ENCODE assay signal across 36 cellular contexts in genomic region chr3:184857099-184857498, GRCh38. TPM values are rescaled to one million over a fixed set of nuclear protein-coding genes. Genes with fewer than 3 reads are reported as not detected.
DNase-seq lines count a peak whose midpoint lies in the region; ATAC-seq, FAIRE-seq and TF ChIP-seq lines count a peak whose summit lies in the region.
"Had no signal": no experiment of that assay in that cellular context is flagged by ENCODE, and none has a peak within 500 bp of the region (broad histone marks: within the 10 kb centered on the region; RNA-seq: fewer than 3 reads in every experiment).

No MANE protein-coding gene starts in this region.

- DNase-seq in CD8-positive, alpha-beta T cell: no peak
- DNase-seq in H54 (ENCODE audit: insufficient read length, low spot score): no peak
- DNase-seq in GM12878 (ENCODE audit: low read depth, low spot score): no peak
- no peak for DNase-seq in K562 (ENCODE audit: extremely low read depth in 1 of 4, low spot score in 3 of 4)
- no peak for DNase-seq in left ventricle myocardium superior
- no peak for DNase-seq in activated T-helper 2 cell treated with anti-CD3 and anti-CD28 coated beads, Interferon-gamma antibody, Interleukin-2, Interleukin-4, amounts not matched to agents 10 μg/mL and 5 μg/mL and 100 μg/mL, durations not matched to agents 14 hours and 24 hours and 36 hours (ENCODE audit: low spot score)
- DNase-seq in psoas muscle: no peak
- DNase-seq: 8988T; ACHN; AML-193; BE2C; C1 segment of cervical spinal cord; Caco-2; Calu3; CD4-positive, alpha-beta memory T cell; CD4-positive, alpha-beta T cell; CD4-positive, CD25-positive, alpha-beta regulatory T cell; CD8-positive, alpha-beta memory T cell; COR-L47; DMS 273 treated with DMSO at 0.1 percent for 48 hours; DMS153; DMS53; DMS79; DMS79 treated with DMSO at 0.1 percent for 48 hours; DND-41; EL had no signal

- H2AFZ ChIP-seq in GM12878 (ENCODE audit: control insufficient read depth, low read depth, low read length) (no peak overlapping the region), K562 (ENCODE audit: low read depth, low read length) (no peak overlapping the region)

- SMC1A ChIA-PET in GM12878 (lab: Charles Lee; ENCODE audit: uncharacterized antibody, unreplicated experiment): no interaction called here

- TF ChIP-seq RAD21 in GM12878 (IDR thresholded peaks at IDR 0.05; ENCODE audit: insufficient read depth, low read depth, low read length) (no peak), K562 (CRISPR knock-in tag; conservative IDR thresholded peaks at IDR 0.05 in 1 of 2, IDR thresholded peaks at IDR 0.05 in 1 of 2) (no peak)

- H3K4me1 ChIP-seq in CD8-positive, alpha-beta T cell (ENCODE audit: insufficient read depth, low read length): no peaks in the 10 kb centered on the region
- H3K4me1 ChIP-seq in GM12878 (ENCODE audit: control insufficient read depth, insufficient read depth, low read length) (no peaks in the 10 kb centered on the region), K562 (replicated peaks in 1 of 2; ENCODE audit: control insufficient read depth in 2 of 2, insufficient read depth in 2 of 2, low read length in 2 of 2) (no peaks in the 10 kb centered on the region), psoas muscle (no peaks in the 10 kb centered on the region)
- H3K4me1 ChIP-seq: A549; BE2C; BLaER1; BLaER1 treated with 17β-estradiol and CSF1 and Interleukin-3, amounts not matched to agents 10 nM and 100 nM; Caco-2 had no signal

- no peak overlapping the region for H3K27ac ChIP-seq in CD8-positive, alpha-beta T cell (ENCODE audit: low read depth, low read length)
- H3K27ac ChIP-seq in GM12878 (ENCODE audit: control insufficient read depth, insufficient read depth) (no peak overlapping the region), K562 (ENCODE audit: extremely low read depth, low read depth, low read length) (no peak overlapping the region), psoas muscle (no peak overlapping the region)
- H3K27ac ChIP-seq: 22Rv1; A549; BLaER1; BLaER1 treated with 17β-estradiol and CSF1 and Interleukin-3, amounts not matched to agents 10 nM and 100 nM; C4-2B had no signal

- RAD21 ChIA-PET in GM12878 (lab: Charles Lee; ENCODE audit: unreplicated experiment): no interaction called here

- no peaks in the 10 kb centered on the region for H3K4me1 Mint-ChIP-seq in CD8-positive, alpha-beta T cell (ENCODE audit: low read depth)
- H3K4me1 Mint-ChIP-seq in activated T-helper 2 cell treated with anti-CD3 and anti-CD28 coated beads, Interferon-gamma antibody, Interleukin-2, Interleukin-4, amounts not matched to agents 10 μg/mL and 5 μg/mL and 100 μg/mL, durations not matched to agents 14 hours and 24 hours and 36 hours (ENCODE audit: low read depth): no peaks in the 10 kb centered on the region
- H3K4me1 Mint-ChIP-seq: B cell; CD14-positive monocyte; CD4-positive, alpha-beta memory T cell; CD8-positive, alpha-beta memory T cell had no signal

- ATAC-seq in CD8-positive, alpha-beta T cell: no peak
- no peak for ATAC-seq in GM12878
- no peak for ATAC-seq in K562
- no peak for ATAC-seq in left ventricle myocardium superior
- ATAC-seq in HG03439 (IDR thresholded peaks at IDR 0.05; ENCODE audit: unreplicated experiment): no peak
- no peak for ATAC-seq in psoas muscle
- ATAC-seq: A549 had no signal

- intact Hi-C loops in CD8-positive, alpha-beta T cell (cut with DNase I, micrococcal nuclease): no loop called here
- intact Hi-C loops in GM12878 (cut with micrococcal nuclease; ENCODE audit: unreplicated experiment) (no loop called here), K562 (cut with micrococcal nuclease) (no loop called here), left ventricle myocardium superior (cut with micrococcal nuclease) (no loop called here), psoas muscle (cut with DNase I) (no loop called here)
- intact Hi-C loops in activated T-helper 2 cell treated with anti-CD3 and anti-CD28 coated beads, Interferon-gamma antibody, Interleukin-2, Interleukin-4, amounts not matched to agents 10 μg/mL and 5 μg/mL and 100 μg/mL, durations not matched to agents 14 hours and 24 hours and 36 hours (cut with micrococcal nuclease): no loop called here

- WGBS in GM12878 (ENCODE audit: insufficient coverage, insufficient replicate concordance, low lambda C conversion rate, missing lambda C conversion rate): 100% methylated on average over 2 of the region's 2 CpGs
- WGBS in K562 (ENCODE audit: insufficient coverage, low coverage, missing lambda C conversion rate): 92% methylated on average over 2 of the region's 2 CpGs
- 94 to 98% (median 94%) methylated on average over 2 of the region's 2 CpGs for WGBS in psoas muscle, 3 donors

- TF ChIP-seq CTCF in CD8-positive, alpha-beta T cell (IDR thresholded peaks at IDR 0.05): no peak
- TF ChIP-seq CTCF in GM12878 (IDR thresholded peaks at IDR 0.05 in 2 of 3, conservative IDR thresholded peaks at IDR 0.05 in 1 of 3; ENCODE audit: control insufficient read depth in 2 of 3, extremely low read depth in 1 of 3, insufficient read depth in 1 of 3, low read depth in 3 of 3, low read length in 3 of 3) (no peak), K562 (IDR thresholded peaks at IDR 0.05 in 2 of 3, conservative IDR thresholded peaks at IDR 0.05 in 1 of 3; ENCODE audit: insufficient read depth in 2 of 3, low read depth in 1 of 3, low read length in 3 of 3) (no peak), psoas muscle (IDR thresholded peaks at IDR 0.05) (no peak)

- H3K36me3 Mint-ChIP-seq in CD8-positive, alpha-beta T cell: peaks cover 86% of the 10 kb centered on the region
- H3K36me3 Mint-ChIP-seq in activated T-helper 2 cell treated with anti-CD3 and anti-CD28 coated beads, Interferon-gamma antibody, Interleukin-2, Interleukin-4, amounts not matched to agents 10 μg/mL and 5 μg/mL and 100 μg/mL, durations not matched to agents 14 hours and 24 hours and 36 hours (ENCODE audit: low read depth): peaks cover 50% of the 10 kb centered on the region

- H4K20me1 ChIP-seq in GM12878 (ENCODE audit: control insufficient read depth, insufficient read depth): no peaks in the 10 kb centered on the region
- H4K20me1 ChIP-seq in K562 (replicated peaks; ENCODE audit: control insufficient read depth, insufficient read depth, low read length): no peaks in the 10 kb centered on the region
- H4K20me1 ChIP-seq: BLaER1 had no signal

- H3K9ac ChIP-seq in GM12878 (ENCODE audit: control insufficient read depth, insufficient read depth, low read length) (no peak overlapping the region), K562 (ENCODE audit: insufficient read depth in 1 of 2, low read depth in 2 of 2, low read length in 2 of 2) (no peak overlapping the region)
- H3K9ac ChIP-seq: BLaER1; BLaER1 treated with 17β-estradiol and CSF1 and Interleukin-3, amounts not matched to agents 10 nM and 100 nM had no signal

- H3K4me3 Mint-ChIP-seq in CD8-positive, alpha-beta T cell: no peak overlapping the region
- no peak overlapping the region for H3K4me3 Mint-ChIP-seq in activated T-helper 2 cell treated with anti-CD3 and anti-CD28 coated beads, Interferon-gamma antibody, Interleukin-2, Interleukin-4, amounts not matched to agents 10 μg/mL and 5 μg/mL and 100 μg/mL, durations not matched to agents 14 hours and 24 hours and 36 hours (ENCODE audit: low read depth)
- H3K4me3 Mint-ChIP-seq: B cell; CD14-positive monocyte; CD4-positive, alpha-beta memory T cell; CD4-positive, alpha-beta T cell; CD4-positive, CD25-positive, alpha-beta regulatory T cell; CD8-positive, alpha-beta memory T cell had no signal

- TF ChIP-seq POLR2A in H54 (IDR thresholded peaks at IDR 0.05; ENCODE audit: low read depth, low read length) (no peak), GM12878 (IDR thresholded peaks at IDR 0.05; ENCODE audit: low read depth, low read length) (no peak), K562 (conservative IDR thresholded peaks at IDR 0.05) (no peak)

- TF ChIP-seq EP300 in GM12878 (IDR thresholded peaks at IDR 0.05; ENCODE audit: borderline replicate concordance in 1 of 2, control insufficient read depth in 1 of 2, low read depth in 2 of 2, low read length in 2 of 2) (no peak), K562 (IDR thresholded peaks at IDR 0.05; ENCODE audit: low read length) (no peak)

- H3K27ac Mint-ChIP-seq in CD8-positive, alpha-beta T cell: peak overlapping the region; percentile 52
- no peak overlapping the region for H3K27ac Mint-ChIP-seq in activated T-helper 2 cell treated with anti-CD3 and anti-CD28 coated beads, Interferon-gamma antibody, Interleukin-2, Interleukin-4, amounts not matched to agents 10 μg/mL and 5 μg/mL and 100 μg/mL, durations not matched to agents 14 hours and 24 hours and 36 hours
- H3K27ac Mint-ChIP-seq: B cell; CD14-positive monocyte; CD4-positive, alpha-beta memory T cell; CD4-positive, alpha-beta T cell had no signal

- no peak overlapping the region for H3K4me3 ChIP-seq in CD8-positive, alpha-beta T cell (ENCODE audit: low read depth, low read length)
- no peak overlapping the region for H3K4me3 ChIP-seq in GM12878
- H3K4me3 ChIP-seq in K562: no peak overlapping the region
- H3K4me3 ChIP-seq in psoas muscle: no peak overlapping the region
- H3K4me3 ChIP-seq: A549; BLaER1; BLaER1 treated with 17β-estradiol and CSF1 and Interleukin-3, amounts not matched to agents 10 nM and 100 nM had no signal

- CTCF ChIA-PET in CD8-positive, alpha-beta T cell (lab: Charles Lee): no interaction called here
- CTCF ChIA-PET in GM12878 (lab: Yijun Ruan, JAX): interaction anchor here (0.9 kb wide), 1 partner anchor 12 kb away, joined by 3 read pairs; no protein-coding TSS in a partner anchor
- CTCF ChIA-PET in K562 (lab: Yijun Ruan, JAX; ENCODE audit: low intra/inter-chr PET ratio): no interaction called here

- POLR2A ChIA-PET in CD8-positive, alpha-beta T cell (lab: Charles Lee): no interaction called here
- POLR2A ChIA-PET in GM12878 (lab: Charles Lee) (no interaction called here), K562 (lab: Yijun Ruan, JAX) (no interaction called here)

- no peaks in the 10 kb centered on the region for H3K27me3 ChIP-seq in CD8-positive, alpha-beta T cell (ENCODE audit: insufficient read depth, low read length)
- H3K27me3 ChIP-seq in GM12878 (replicated peaks in 1 of 2; ENCODE audit: control insufficient read depth in 2 of 2, insufficient read depth in 2 of 2, low read length in 1 of 2) (no peaks in the 10 kb centered on the region), K562 (ENCODE audit: control insufficient read depth in 2 of 2, insufficient read depth in 2 of 2, low read length in 2 of 2) (no peaks in the 10 kb centered on the region), psoas muscle (ENCODE audit: insufficient read depth in 3 of 3, low read length in 2 of 3) (no peaks in the 10 kb centered on the region)
- H3K27me3 ChIP-seq: BE2C; BLaER1; BLaER1 treated with 17β-estradiol and CSF1 and Interleukin-3, amounts not matched to agents 10 nM and 100 nM had no signal

- no TSS peak for BruUV-seq in GM12878 (replicated peaks; lab: Mats Ljungman, UMichigan)
- no TSS peak for BruUV-seq in K562 (replicated peaks; lab: Mats Ljungman, UMichigan)

- no peaks in the 10 kb centered on the region for H3K79me2 ChIP-seq in GM12878 (ENCODE audit: control insufficient read depth, insufficient read depth, low read length)
- H3K79me2 ChIP-seq in K562 (ENCODE audit: control insufficient read depth, insufficient read depth, low read length): no peaks in the 10 kb centered on the region

- no peaks in the 10 kb centered on the region for H3K27me3 Mint-ChIP-seq in CD8-positive, alpha-beta T cell (ENCODE audit: low read depth)
- H3K27me3 Mint-ChIP-seq in activated T-helper 2 cell treated with anti-CD3 and anti-CD28 coated beads, Interferon-gamma antibody, Interleukin-2, Interleukin-4, amounts not matched to agents 10 μg/mL and 5 μg/mL and 100 μg/mL, durations not matched to agents 14 hours and 24 hours and 36 hours (ENCODE audit: low read depth): no peaks in the 10 kb centered on the region
- H3K27me3 Mint-ChIP-seq: B cell; CD4-positive, alpha-beta memory T cell; CD4-positive, alpha-beta T cell; CD4-positive, CD25-positive, alpha-beta regulatory T cell; CD8-positive, alpha-beta memory T cell had no signal

- no peaks in the 10 kb centered on the region for H3K9me3 ChIP-seq in CD8-positive, alpha-beta T cell (ENCODE audit: low read length)
- H3K9me3 ChIP-seq in GM12878 (replicated peaks; ENCODE audit: control insufficient read depth, insufficient read depth, low read length) (no peaks in the 10 kb centered on the region), K562 (replicated peaks; ENCODE audit: control insufficient read depth, insufficient read depth, low read depth, low read length) (no peaks in the 10 kb centered on the region), psoas muscle (no peaks in the 10 kb centered on the region)
- H3K9me3 ChIP-seq: A549, BE2C, BLaER1, Caco-2 had no signal

- H3K9me3 Mint-ChIP-seq in CD8-positive, alpha-beta T cell: no peaks in the 10 kb centered on the region
- H3K9me3 Mint-ChIP-seq in activated T-helper 2 cell treated with anti-CD3 and anti-CD28 coated beads, Interferon-gamma antibody, Interleukin-2, Interleukin-4, amounts not matched to agents 10 μg/mL and 5 μg/mL and 100 μg/mL, durations not matched to agents 14 hours and 24 hours and 36 hours: no peaks in the 10 kb centered on the region
- H3K9me3 Mint-ChIP-seq: CD14-positive monocyte; CD4-positive, alpha-beta memory T cell; CD4-positive, alpha-beta T cell; CD4-positive, CD25-positive, alpha-beta regulatory T cell; CD8-positive, alpha-beta memory T cell had no signal

- H3K36me3 ChIP-seq in CD8-positive, alpha-beta T cell (ENCODE audit: insufficient read depth, low read length): peaks cover 45% of the 10 kb centered on the region
- H3K36me3 ChIP-seq in GM12878 (ENCODE audit: control insufficient read depth in 2 of 2, insufficient read depth in 2 of 2, low read length in 1 of 2): peaks cover 0 to 12% of the 10 kb centered on the region in 2 experiments; a peak in 3 of 4 replicates
- peaks cover 48% of the 10 kb centered on the region for H3K36me3 ChIP-seq in K562 (ENCODE audit: control insufficient read depth, insufficient read depth, low read length)
- peaks cover 5 to 100% of the 10 kb centered on the region in 2 donors for H3K36me3 ChIP-seq in psoas muscle (ENCODE audit: insufficient read depth in 1 of 2, low read depth in 1 of 2)

- in situ Hi-C loops in GM12878 (cut with MboI) (no loop called here), K562 (cut with MboI) (no loop called here)

- H3K4me2 ChIP-seq in GM12878 (ENCODE audit: control insufficient read depth, insufficient read depth) (no peak overlapping the region), K562 (ENCODE audit: insufficient read depth, low read length) (no peak overlapping the region)
- H3K4me2 ChIP-seq: A549; BLaER1; BLaER1 treated with 17β-estradiol and CSF1 and Interleukin-3, amounts not matched to agents 10 nM and 100 nM had no signal

- H3K9me1 ChIP-seq in K562 (ENCODE audit: control insufficient read depth, insufficient read depth, low read length): no peaks in the 10 kb centered on the region

- peak; percentile 68 for FAIRE-seq in H54 (lab: Jason Lieb, UNC)
- no peak for FAIRE-seq in GM12878 (lab: Jason Lieb, UNC)
- FAIRE-seq in K562 (lab: Jason Lieb, UNC): no peak
- FAIRE-seq: A204.1, A549, D721Med had no signal

RNA-seq across cellular contexts. Expression of gene VPS8, which starts 45.1 kb away (rescaled TPM):
- total RNA-seq in CD8-positive, alpha-beta T cell: 10 to 100 TPM; 61.4 to 65.0 TPM
- total RNA-seq in GM12878 (2013; cell fraction: nucleolus; rRNA removed): 402 and 419 TPM in 2 replicates
- total RNA-seq in GM12878 (2014; rRNA removed): 23.2 and 35.9 TPM in 2 replicates
- total RNA-seq in GM12878 (2014; rRNA removed; fragmentation: Illumina TruSeq; extraction: Trizol): 34.7 and 35.5 TPM in 2 replicates
- 27.6 and 29.3 TPM in 2 replicates for total RNA-seq in GM12878 (2021)
- polyA plus RNA-seq in GM12878 (2011; ENCODE audit: low read depth): 11.3 TPM
- polyA plus RNA-seq in GM12878 (2011; rRNA removed): 32.7 and 50.5 TPM in 2 replicates
- polyA plus RNA-seq in GM12878 (2011; cell fraction: cytosol; rRNA removed): 11.0 and 12.0 TPM in 2 replicates
- 72.5 and 77.4 TPM in 2 replicates for polyA plus RNA-seq in GM12878 (2011; cell fraction: nucleus; rRNA removed)
- polyA plus RNA-seq in GM12878 (2012): 12.1 and 13.5 TPM in 2 replicates
- 18.4 and 24.1 TPM in 2 replicates for polyA plus RNA-seq in GM12878 (2014; fragmentation: Illumina TruSeq; extraction: Trizol)
- polyA plus RNA-seq in GM12878 (2014; fragmentation: Nextera tagmentation; extraction: Ambion mirVana): 10 to 100 TPM in 1 of 2 experiments, 1 to 10 TPM in 1; 8.9 to 11.4 TPM
- polyA plus RNA-seq in GM12878 (2014; rRNA removed): 14.5 and 17.5 TPM in 2 replicates
- polyA plus RNA-seq in GM12878 (2016; fragmentation: Nextera tagmentation; extraction: Ambion mirVana): 10 to 100 TPM; 18.7 to 23.9 TPM
- 72.2 and 93.0 TPM in 2 replicates for polyA minus RNA-seq in GM12878 (2011; rRNA and poly(A)+ RNA removed)
- 13.5 and 15.2 TPM in 2 replicates for polyA minus RNA-seq in GM12878 (2011; cell fraction: cytosol; rRNA and poly(A)+ RNA removed)
- 135 and 225 TPM in 2 replicates for polyA minus RNA-seq in GM12878 (2011; cell fraction: nucleus; rRNA and poly(A)+ RNA removed)
- 103 and 328 TPM in 2 replicates for total RNA-seq in K562 (2011; cell fraction: chromatin; rRNA removed; ENCODE audit: low replicate concordance)
- 46.2 and 74.2 TPM in 2 replicates for total RNA-seq in K562 (2011; cell fraction: nucleolus; rRNA removed)
- 129 and 198 TPM in 2 replicates for total RNA-seq in K562 (2011; cell fraction: nucleoplasm; rRNA removed)
- 23.6 and 25.0 TPM in 2 replicates for total RNA-seq in K562 (2014; rRNA removed)
- 35.8 and 38.9 TPM in 2 replicates for total RNA-seq in K562 (2014; rRNA removed; fragmentation: Illumina TruSeq; extraction: Trizol)
- total RNA-seq in K562 (2015; rRNA removed; fragmentation: Illumina TruSeq; extraction: Trizol): 40.0 and 41.0 TPM in 2 replicates
- 30.2 and 30.8 TPM in 2 replicates for total RNA-seq in K562 (2021)
- polyA plus RNA-seq in K562 (2011; rRNA removed): 30.6 and 31.5 TPM in 2 replicates
- 7.6 and 12.9 TPM in 2 replicates for polyA plus RNA-seq in K562 (2011; cell fraction: cytosol; rRNA removed)
- 52.3 and 82.5 TPM in 2 replicates for polyA plus RNA-seq in K562 (2011; cell fraction: nucleus; rRNA removed)
- 11.9 and 21.8 TPM in 2 replicates for polyA plus RNA-seq in K562 (2012)
- 20.2 and 23.4 TPM in 2 replicates for polyA plus RNA-seq in K562 (2014; fragmentation: Illumina TruSeq; extraction: Trizol)
- polyA plus RNA-seq in K562 (2014; fragmentation: Nextera tagmentation; extraction: Ambion mirVana): 1 to 10 TPM; 7.2 to 9.4 TPM
- 21.8 and 28.3 TPM in 2 replicates for polyA plus RNA-seq in K562 (2014; rRNA removed)
- 95.2 and 122 TPM in 2 replicates for polyA minus RNA-seq in K562 (2011; rRNA and poly(A)+ RNA removed)
- 20.7 and 21.6 TPM in 2 replicates for polyA minus RNA-seq in K562 (2011; cell fraction: cytosol; rRNA and poly(A)+ RNA removed)
- 103 and 159 TPM in 2 replicates for polyA minus RNA-seq in K562 (2011; cell fraction: nucleus; rRNA and poly(A)+ RNA removed)
- 60.1 TPM for total RNA-seq in left ventricle myocardium superior
- 36.6 and 40.1 TPM in 2 replicates for total RNA-seq in activated T-helper 2 cell treated with anti-CD3 and anti-CD28 coated beads, Interferon-gamma antibody, Interleukin-2, Interleukin-4, amounts not matched to agents 10 μg/mL and 5 μg/mL and 100 μg/mL, durations not matched to agents 14 hours and 24 hours and 36 hours
- 10 to 100 TPM; 30.8 to 52.6 (median 50.6) TPM for total RNA-seq in psoas muscle
- polyA plus RNA-seq in psoas muscle: 10 to 100 TPM; 11.4 to 28.9 (median 13.1) TPM
